In genomic region chr7:28407643-28408042, GRCh38 we compare ENCODE assay signal across 1 cellular context.
TF ChIP-seq lines count a peak whose summit lies in the region.

No MANE protein-coding gene starts in this region.

TF ChIP-seq in GM23338, 12 proteins besides CTCF, POLR2A, EP300 and RAD21 (continued from another document):
- TF ChIP-seq, protein P1, sequence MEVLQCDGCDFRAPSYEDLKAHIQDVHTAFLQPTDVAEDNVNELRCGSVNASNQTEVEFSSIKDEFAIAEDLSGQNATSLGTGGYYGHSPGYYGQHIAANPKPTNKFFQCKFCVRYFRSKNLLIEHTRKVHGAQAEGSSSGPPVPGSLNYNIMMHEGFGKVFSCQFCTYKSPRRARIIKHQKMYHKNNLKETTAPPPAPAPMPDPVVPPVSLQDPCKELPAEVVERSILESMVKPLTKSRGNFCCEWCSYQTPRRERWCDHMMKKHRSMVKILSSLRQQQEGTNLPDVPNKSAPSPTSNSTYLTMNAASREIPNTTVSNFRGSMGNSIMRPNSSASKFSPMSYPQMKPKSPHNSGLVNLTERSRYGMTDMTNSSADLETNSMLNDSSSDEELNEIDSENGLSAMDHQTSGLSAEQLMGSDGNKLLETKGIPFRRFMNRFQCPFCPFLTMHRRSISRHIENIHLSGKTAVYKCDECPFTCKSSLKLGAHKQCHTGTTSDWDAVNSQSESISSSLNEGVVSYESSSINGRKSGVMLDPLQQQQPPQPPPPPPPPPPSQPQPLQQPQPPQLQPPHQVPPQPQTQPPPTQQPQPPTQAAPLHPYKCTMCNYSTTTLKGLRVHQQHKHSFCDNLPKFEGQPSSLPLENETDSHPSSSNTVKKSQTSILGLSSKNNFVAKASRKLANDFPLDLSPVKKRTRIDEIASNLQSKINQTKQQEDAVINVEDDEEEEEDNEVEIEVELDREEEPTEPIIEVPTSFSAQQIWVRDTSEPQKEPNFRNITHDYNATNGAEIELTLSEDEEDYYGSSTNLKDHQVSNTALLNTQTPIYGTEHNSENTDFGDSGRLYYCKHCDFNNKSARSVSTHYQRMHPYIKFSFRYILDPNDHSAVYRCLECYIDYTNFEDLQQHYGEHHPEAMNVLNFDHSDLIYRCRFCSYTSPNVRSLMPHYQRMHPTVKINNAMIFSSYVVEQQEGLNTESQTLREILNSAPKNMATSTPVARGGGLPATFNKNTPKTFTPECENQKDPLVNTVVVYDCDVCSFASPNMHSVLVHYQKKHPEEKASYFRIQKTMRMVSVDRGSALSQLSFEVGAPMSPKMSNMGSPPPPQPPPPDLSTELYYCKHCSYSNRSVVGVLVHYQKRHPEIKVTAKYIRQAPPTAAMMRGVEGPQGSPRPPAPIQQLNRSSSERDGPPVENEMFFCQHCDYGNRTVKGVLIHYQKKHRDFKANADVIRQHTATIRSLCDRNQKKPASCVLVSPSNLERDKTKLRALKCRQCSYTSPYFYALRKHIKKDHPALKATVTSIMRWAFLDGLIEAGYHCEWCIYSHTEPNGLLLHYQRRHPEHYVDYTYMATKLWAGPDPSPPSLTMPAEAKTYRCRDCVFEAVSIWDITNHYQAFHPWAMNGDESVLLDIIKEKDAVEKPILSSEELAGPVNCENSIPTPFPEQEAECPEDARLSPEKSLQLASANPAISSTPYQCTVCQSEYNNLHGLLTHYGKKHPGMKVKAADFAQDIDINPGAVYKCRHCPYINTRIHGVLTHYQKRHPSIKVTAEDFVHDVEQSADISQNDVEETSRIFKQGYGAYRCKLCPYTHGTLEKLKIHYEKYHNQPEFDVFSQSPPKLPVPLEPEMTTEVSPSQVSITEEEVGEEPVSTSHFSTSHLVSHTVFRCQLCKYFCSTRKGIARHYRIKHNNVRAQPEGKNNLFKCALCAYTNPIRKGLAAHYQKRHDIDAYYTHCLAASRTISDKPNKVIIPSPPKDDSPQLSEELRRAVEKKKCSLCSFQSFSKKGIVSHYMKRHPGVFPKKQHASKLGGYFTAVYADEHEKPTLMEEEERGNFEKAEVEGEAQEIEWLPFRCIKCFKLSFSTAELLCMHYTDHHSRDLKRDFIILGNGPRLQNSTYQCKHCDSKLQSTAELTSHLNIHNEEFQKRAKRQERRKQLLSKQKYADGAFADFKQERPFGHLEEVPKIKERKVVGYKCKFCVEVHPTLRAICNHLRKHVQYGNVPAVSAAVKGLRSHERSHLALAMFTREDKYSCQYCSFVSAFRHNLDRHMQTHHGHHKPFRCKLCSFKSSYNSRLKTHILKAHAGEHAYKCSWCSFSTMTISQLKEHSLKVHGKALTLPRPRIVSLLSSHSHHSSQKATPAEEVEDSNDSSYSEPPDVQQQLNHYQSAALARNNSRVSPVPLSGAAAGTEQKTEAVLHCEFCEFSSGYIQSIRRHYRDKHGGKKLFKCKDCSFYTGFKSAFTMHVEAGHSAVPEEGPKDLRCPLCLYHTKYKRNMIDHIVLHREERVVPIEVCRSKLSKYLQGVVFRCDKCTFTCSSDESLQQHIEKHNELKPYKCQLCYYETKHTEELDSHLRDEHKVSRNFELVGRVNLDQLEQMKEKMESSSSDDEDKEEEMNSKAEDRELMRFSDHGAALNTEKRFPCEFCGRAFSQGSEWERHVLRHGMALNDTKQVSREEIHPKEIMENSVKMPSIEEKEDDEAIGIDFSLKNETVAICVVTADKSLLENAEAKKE (CRISPR knock-in tag; IDR thresholded peaks at IDR 0.05): no peak
- no peak for TF ChIP-seq STAT1 (IDR thresholded peaks at IDR 0.05; ENCODE audit: unreplicated experiment)
- TF ChIP-seq POLR2AphosphoS5 (IDR thresholded peaks at IDR 0.05; ENCODE audit: low read depth): no peak
- no peak for TF ChIP-seq ZNF331 (CRISPR knock-in tag; IDR thresholded peaks at IDR 0.05; ENCODE audit: low read depth)
